7 cellular contexts compared by ENCODE assay signal in genomic region chr17:72121164-72122001, GRCh38. TPM values are rescaled to one million over a fixed set of nuclear protein-coding genes. Genes with fewer than 3 reads are reported as not detected.
DNase-seq lines count a peak whose midpoint lies in the region; ATAC-seq and TF ChIP-seq lines count a peak whose summit lies in the region.

No MANE protein-coding gene starts in this region.

- peak overlapping the region; percentile 98 for H3K18ac ChIP-seq in neuronal stem cell (ENCODE audit: low read length)

- H3K14ac ChIP-seq in neuronal stem cell (ENCODE audit: low read length): peak overlapping the region; percentile 98

- TF ChIP-seq POLR2A in Peyer's patch (IDR thresholded peaks at IDR 0.05): no peak

- WGBS in neuronal stem cell (ENCODE audit: extremely low coverage in 2 of 2, insufficient read length in 2 of 2, insufficient replicate concordance in 1 of 2), 2 donors: no CpG with 5 or more reads among the region's 88 CpGs

- H4K91ac ChIP-seq in neuronal stem cell (ENCODE audit: low read depth, low read length, poor library complexity): no peak overlapping the region

- peak overlapping the region; percentile 70 for H3K9ac ChIP-seq in fibroblast of lung (ENCODE audit: insufficient read depth, low read length)
- peak overlapping the region; percentile 100 for H3K9ac ChIP-seq in neuronal stem cell (ENCODE audit: low read depth, low read length, poor library complexity)

- H3K4me2 ChIP-seq in fibroblast of lung (ENCODE audit: extremely low read depth, insufficient read depth, low read length) (peak overlapping the region; percentile 73), neuronal stem cell (ENCODE audit: insufficient read depth, low read length, poor library complexity, severe bottlenecking) (peak overlapping the region; percentile 66)

- H3K4me1 ChIP-seq in Peyer's patch (peaks cover 0 to 61% (median 0%) of the 10 kb centered on the region in 4 donors), fibroblast of lung (ENCODE audit: control insufficient read depth, extremely low read depth, insufficient read depth, low read length) (peaks cover 9% of the 10 kb centered on the region), neuronal stem cell (ENCODE audit: control insufficient read depth in 2 of 2, insufficient read depth in 1 of 2, low read depth in 1 of 2, low read length in 2 of 2) (peaks cover 6 to 25% of the 10 kb centered on the region in 2 donors)

- H4K8ac ChIP-seq in neuronal stem cell (ENCODE audit: low read depth, low read length): no peak overlapping the region

- H2BK12ac ChIP-seq in neuronal stem cell (ENCODE audit: low read length): peak overlapping the region; percentile 65

- H3K36me3 ChIP-seq in Peyer's patch (no peaks in the 10 kb centered on the region), fibroblast of lung (ENCODE audit: control insufficient read depth, insufficient read depth, low read length) (peaks cover 6% of the 10 kb centered on the region), neuronal stem cell (replicated peaks in 1 of 2; ENCODE audit: control insufficient read depth in 2 of 2, insufficient read depth in 2 of 2, low read length in 2 of 2) (peaks cover 9 to 18% of the 10 kb centered on the region in 2 donors)

- peak overlapping the region; percentile 75 for H2BK120ac ChIP-seq in neuronal stem cell (ENCODE audit: low read depth, low read length)

- H3K4ac ChIP-seq in neuronal stem cell (ENCODE audit: low read length): peak overlapping the region; percentile 94

- H2AK5ac ChIP-seq in neuronal stem cell (ENCODE audit: low read depth, low read length): peak overlapping the region; percentile 94

- TF ChIP-seq CTCF in GM13977 (IDR thresholded peaks at IDR 0.05; ENCODE audit: extremely low read depth, insufficient read depth, missing control alignments) (no peak), Peyer's patch (IDR thresholded peaks at IDR 0.05) (peak in 1 of 6 experiments; percentile 4), fibroblast of lung (conservative IDR thresholded peaks at IDR 0.05 in 1 of 2, IDR thresholded peaks at IDR 0.05 in 1 of 2; ENCODE audit: low read depth in 1 of 2, low read length in 2 of 2) (no peak)

- H3K27me3 ChIP-seq in Peyer's patch (peaks cover 0 to 25% of the 10 kb centered on the region in 2 donors), fibroblast of lung (ENCODE audit: control insufficient read depth, insufficient read depth, low read length) (peaks cover 23% of the 10 kb centered on the region), neuronal stem cell (ENCODE audit: control insufficient read depth in 3 of 3, insufficient read depth in 3 of 3, low read depth in 1 of 3, low read length in 3 of 3) (peaks cover 8 to 53% (median 31%) of the 10 kb centered on the region in 3 experiments)

- peak overlapping the region; percentile 90 for H3K23ac ChIP-seq in neuronal stem cell (ENCODE audit: low read depth, low read length, poor library complexity)

- H3K4me3 ChIP-seq in Peyer's patch (peak overlapping the region; percentile 22 to 79 (median 55)), fibroblast of lung (replicated peaks in 1 of 4; ENCODE audit: control extremely low read depth in 1 of 4, insufficient read depth in 1 of 4, low read depth in 3 of 4, low read length in 4 of 4) (peak overlapping the region; percentile 76 to 94 (median 92)), neuronal stem cell (ENCODE audit: low read length in 2 of 2) (peak overlapping the region; percentile 65 to 92)

- H3K9me3 ChIP-seq in Peyer's patch: no peaks in the 10 kb centered on the region
- no peaks in the 10 kb centered on the region for H3K9me3 ChIP-seq in fibroblast of lung (ENCODE audit: control insufficient read depth, insufficient read depth, low read depth, low read length)
- H3K9me3 ChIP-seq in neuronal stem cell (replicated peaks in 1 of 2; ENCODE audit: control insufficient read depth in 2 of 2, insufficient read depth in 1 of 2, low read depth in 1 of 2, low read length in 2 of 2): no peaks in the 10 kb centered on the region

- no peaks in the 10 kb centered on the region for H4K20me1 ChIP-seq in fibroblast of lung (ENCODE audit: control insufficient read depth, extremely low read depth, insufficient read depth, low read length)

- peak; percentile 13 for ATAC-seq in HG02588 (IDR thresholded peaks at IDR 0.05; ENCODE audit: unreplicated experiment)

- in situ Hi-C loops in GM13977 (cut with MboI; ENCODE audit: low pct_unique_long_range_greater_than_20kb, low sequenced_read_pairs, unreplicated experiment): loop anchor here (25.0 kb wide), 1 partner anchor 416 kb away; no protein-coding TSS in a partner anchor

- peak; percentile 58 for DNase-seq in GM13977 (ENCODE audit: low spot score)
- peak in 2 of 3 donors; percentile 51 to 71 for DNase-seq in Peyer's patch
- peak; percentile 75 to 79 for DNase-seq in fibroblast of lung (ENCODE audit: low read depth in 2 of 2)
- no peak for DNase-seq in neuronal stem cell (ENCODE audit: low spot score)
- DNase-seq in NCI-H128 (lab: John Stamatoyannopoulos, UW; ENCODE audit: unreplicated experiment): no peak
- no peak for DNase-seq in NCI-H2107 (lab: John Stamatoyannopoulos, UW)

- peak overlapping the region; percentile 97 for H2BK5ac ChIP-seq in neuronal stem cell (ENCODE audit: low read length)

- H3K79me1 ChIP-seq in neuronal stem cell (ENCODE audit: low read depth, low read length): peaks cover 16% of the 10 kb centered on the region

- peak overlapping the region; percentile 80 for H2BK15ac ChIP-seq in neuronal stem cell (ENCODE audit: low read length)

- peaks cover 30% of the 10 kb centered on the region for H3K79me2 ChIP-seq in fibroblast of lung (ENCODE audit: control insufficient read depth, insufficient read depth, low read length)

- peak overlapping the region; percentile 90 for H2AFZ ChIP-seq in fibroblast of lung (ENCODE audit: low read length)
- peak overlapping the region; percentile 97 for H2AFZ ChIP-seq in neuronal stem cell (ENCODE audit: low read length)

- H3K27ac ChIP-seq in Peyer's patch: peak overlapping the region in 3 of 4 donors; percentile 63 to 87 (median 80)
- peak overlapping the region; percentile 79 for H3K27ac ChIP-seq in fibroblast of lung (ENCODE audit: insufficient read depth, low read length)
- H3K27ac ChIP-seq in neuronal stem cell (replicated peaks; ENCODE audit: low read length): peak overlapping the region; percentile 69

RNA-seq across cellular contexts. Expression of gene SOX9, which starts 0.6 kb away (rescaled TPM):
- 10 to 100 TPM; 16.1 to 40.0 (median 33.1) TPM for total RNA-seq in Peyer's patch
- 4.1 and 5.4 TPM in 2 replicates for total RNA-seq in fibroblast of lung
- 3.1 and 12.5 TPM in 2 replicates for polyA plus RNA-seq in fibroblast of lung
- polyA plus RNA-seq in fibroblast of lung (2012): 6.2 and 20.5 TPM in 2 replicates
- polyA minus RNA-seq in fibroblast of lung (ENCODE audit: low replicate concordance): 2.3 and 5.8 TPM in 2 replicates
- 65.2 TPM for polyA plus RNA-seq in neuronal stem cell (2013, experiment 1 of 2)
- 69.2 TPM for polyA plus RNA-seq in neuronal stem cell (2013, experiment 2 of 2)

Comparison
In these comparisons a context has a peak if more than half of its experiments do, and no peak if none do; other contexts are left out.
1. DNase-seq: peak in GM13977 (single experiment), Peyer's patch (2 of 3) and fibroblast of lung (2 of 2); none in neuronal stem cell (single experiment), NCI-H128 (single experiment) and NCI-H2107 (single experiment).
2. Peak in every context shown above with its lines, with median percentiles within 50 percentile points of each other: H3K27ac ChIP-seq and H3K4me3 ChIP-seq.